ENCODE assay signal across 8 cellular contexts in the genomic region with DNA sequence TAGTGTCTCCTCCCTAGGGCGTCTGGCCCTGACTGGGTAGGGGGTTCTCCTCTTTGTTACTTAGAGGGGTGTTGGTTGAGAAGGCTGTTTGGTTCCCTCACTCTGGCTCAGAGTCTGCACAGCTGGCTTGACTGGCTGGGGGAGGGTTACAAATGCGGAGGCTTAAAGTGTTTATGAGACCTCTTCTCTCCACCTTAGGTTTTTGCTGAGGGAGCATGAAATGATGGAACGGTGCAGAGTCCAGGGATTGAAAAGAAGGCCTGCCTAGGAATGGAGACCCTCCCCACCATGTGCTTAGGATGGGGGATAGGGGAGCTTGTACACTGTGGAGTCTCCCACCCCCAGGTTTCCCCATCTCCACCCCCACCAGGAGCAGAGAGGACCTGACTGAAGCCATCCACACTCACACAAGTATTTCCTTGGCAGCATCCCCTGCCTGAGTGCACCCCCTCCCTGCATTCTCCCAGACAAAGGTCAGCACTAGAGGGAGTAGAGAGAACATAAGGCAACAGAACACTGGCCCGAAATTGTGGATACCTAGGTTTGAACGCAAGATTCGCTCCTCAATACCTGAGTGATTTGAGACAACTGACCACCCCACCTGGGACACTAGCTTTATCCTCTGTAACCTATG. TPM values are rescaled to one million over a fixed set of nuclear protein-coding genes. Genes with fewer than 3 reads are reported as not detected.
DNase-seq lines count a peak whose midpoint lies in the region; ATAC-seq and TF ChIP-seq lines count a peak whose summit lies in the region.

No MANE protein-coding gene starts in this region.

- peaks cover 0 to 48% (median 24%) of the 10 kb centered on the region in 4 donors for H3K4me1 Mint-ChIP-seq in CD4-positive, CD25-positive, alpha-beta regulatory T cell

- TF ChIP-seq CTCF in OCI-LY7 (conservative IDR thresholded peaks at IDR 0.05; ENCODE audit: low read length) (no peak), esophagus muscularis mucosa (IDR thresholded peaks at IDR 0.05) (peak in 2 of 3 experiments; percentile 28 to 30)

- DNase-seq in CD4-positive, CD25-positive, alpha-beta regulatory T cell = no peak
- DNase-seq in OCI-LY7 (ENCODE audit: low spot score) (no peak), esophagus muscularis mucosa (ENCODE audit: extremely low spot score) (no peak), NCI-H2029 treated with DMSO at 0.1 percent for 48 hours (lab: John Stamatoyannopoulos, UW) (no peak), A172 (ENCODE audit: low spot score) (no peak), H4 (ENCODE audit: low spot score) (no peak)

- WGBS in esophagus muscularis mucosa = 27% methylated on average over 5 of the region's 6 CpGs

- H3K9me3 Mint-ChIP-seq in CD4-positive, CD25-positive, alpha-beta regulatory T cell = no peaks in the 10 kb centered on the region

- TF ChIP-seq EP300 in esophagus muscularis mucosa (IDR thresholded peaks at IDR 0.05) = no peak

- CTCF ChIA-PET in OCI-LY7 (lab: Charles Lee; ENCODE audit: unreplicated experiment) = no interaction called here

- peaks cover 42% of the 10 kb centered on the region for H3K4me1 ChIP-seq in CD4-positive, CD25-positive, alpha-beta regulatory T cell (ENCODE audit: control insufficient read depth, insufficient read depth, low read length, poor library complexity, severe bottlenecking)
- peaks cover 34% of the 10 kb centered on the region for H3K4me1 ChIP-seq in OCI-LY7 (ENCODE audit: insufficient read depth, low read length, poor library complexity, severe bottlenecking)
- peaks cover 40 to 49% (median 47%) of the 10 kb centered on the region in 4 donors for H3K4me1 ChIP-seq in esophagus muscularis mucosa
- peaks cover 39% of the 10 kb centered on the region for H3K4me1 ChIP-seq in neuron (ENCODE audit: insufficient read depth, low read length)

- intact Hi-C loops in OCI-LY7 (cut with micrococcal nuclease; ENCODE audit: unreplicated experiment) (no loop called here), esophagus muscularis mucosa (cut with DNase I) (no loop called here)

- no peak for TF ChIP-seq POLR2A in esophagus muscularis mucosa (IDR thresholded peaks at IDR 0.05; ENCODE audit: low read depth)

- peak overlapping the region in 2 of 3 donors; percentile 89 to 96 for H3K27ac Mint-ChIP-seq in CD4-positive, CD25-positive, alpha-beta regulatory T cell

- H2AFZ ChIP-seq in OCI-LY7 (ENCODE audit: low read length) (peak overlapping the region; percentile 63; the same call in 1 of the 2 replicates), neuron (ENCODE audit: low read depth, low read length) (no peak overlapping the region)

- H3K9me2 ChIP-seq in OCI-LY7 (ENCODE audit: insufficient read depth, low read length) = no peaks in the 10 kb centered on the region

- H3K36me3 ChIP-seq in CD4-positive, CD25-positive, alpha-beta regulatory T cell (ENCODE audit: control insufficient read depth, insufficient read depth, low read length) = no peaks in the 10 kb centered on the region
- H3K36me3 ChIP-seq in OCI-LY7 (ENCODE audit: insufficient read depth, low read length) (no peaks in the 10 kb centered on the region), esophagus muscularis mucosa (no peaks in the 10 kb centered on the region), neuron (ENCODE audit: insufficient read depth, low read length) (no peaks in the 10 kb centered on the region)

- no peaks in the 10 kb centered on the region for H3K27me3 Mint-ChIP-seq in CD4-positive, CD25-positive, alpha-beta regulatory T cell

- no peaks in the 10 kb centered on the region for H4K20me1 ChIP-seq in OCI-LY7 (ENCODE audit: insufficient read depth, low read length)

- POLR2A ChIA-PET in OCI-LY7 (lab: Charles Lee) = interaction anchor here (0.5 to 1.7 kb wide), 4 partner anchors 10 to 274 kb away, joined by 3 to 11 read pairs (median 5); partner anchors contain the start of gene NFKB2

- no peak overlapping the region for H3K4me3 ChIP-seq in CD4-positive, CD25-positive, alpha-beta regulatory T cell (ENCODE audit: low read depth, low read length)
- H3K4me3 ChIP-seq in OCI-LY7 (ENCODE audit: low read depth, low read length, poor library complexity, severe bottlenecking) (peak overlapping the region; percentile 87), esophagus muscularis mucosa (peak overlapping the region; percentile 71 to 99 (median 87)), neuron (ENCODE audit: low read length) (peak overlapping the region; percentile 61)

- no peaks in the 10 kb centered on the region for H3K27me3 ChIP-seq in CD4-positive, CD25-positive, alpha-beta regulatory T cell (ENCODE audit: control insufficient read depth, insufficient read depth, low read length)
- H3K27me3 ChIP-seq in esophagus muscularis mucosa = no peaks in the 10 kb centered on the region
- H3K27me3 ChIP-seq in neuron (ENCODE audit: insufficient read depth, low read length) = no peaks in the 10 kb centered on the region

- H3K4me2 ChIP-seq in OCI-LY7 (ENCODE audit: low read length) = peak overlapping the region; percentile 79

- no peaks in the 10 kb centered on the region for H3K36me3 Mint-ChIP-seq in CD4-positive, CD25-positive, alpha-beta regulatory T cell

- peak overlapping the region; percentile 91 for H3K27ac ChIP-seq in CD4-positive, CD25-positive, alpha-beta regulatory T cell (ENCODE audit: insufficient read depth, low read length, poor library complexity, severe bottlenecking)
- peak overlapping the region; percentile 80 for H3K27ac ChIP-seq in OCI-LY7 (ENCODE audit: low read depth, low read length, poor library complexity, severe bottlenecking)
- H3K27ac ChIP-seq in esophagus muscularis mucosa (replicated peaks in 1 of 4) = peak overlapping the region; percentile 99

- H3K4me3 Mint-ChIP-seq in CD4-positive, CD25-positive, alpha-beta regulatory T cell = peak overlapping the region; percentile 66 to 93 (median 90)

- no peaks in the 10 kb centered on the region for H3K9me3 ChIP-seq in CD4-positive, CD25-positive, alpha-beta regulatory T cell (ENCODE audit: control insufficient read depth in 2 of 2, low read length in 2 of 2)
- H3K9me3 ChIP-seq in OCI-LY7 (ENCODE audit: low read length) (no peaks in the 10 kb centered on the region), esophagus muscularis mucosa (no peaks in the 10 kb centered on the region), neuron (ENCODE audit: low read length) (no peaks in the 10 kb centered on the region)

- no peak for ATAC-seq in CD4-positive, CD25-positive, alpha-beta regulatory T cell (ENCODE audit: low read depth in 2 of 2)
- no peak for ATAC-seq in GM18870 (IDR thresholded peaks at IDR 0.05; ENCODE audit: unreplicated experiment)

- no TSS peak for BruUV-seq in OCI-LY7 (replicated peaks; lab: Mats Ljungman, UMichigan)

- peaks cover 30% of the 10 kb centered on the region for H3K79me2 ChIP-seq in OCI-LY7 (ENCODE audit: insufficient read depth, low read depth, low read length)

RNA-seq across cellular contexts. Expression of gene LDB1, which starts 1.7 kb away (rescaled TPM):
- 120 TPM for total RNA-seq in CD4-positive, CD25-positive, alpha-beta regulatory T cell
- 10 to 100 TPM; 18.1 to 30.5 (median 27.1) TPM for polyA plus RNA-seq in CD4-positive, CD25-positive, alpha-beta regulatory T cell
- 50.8 and 58.6 TPM in 2 replicates for total RNA-seq in OCI-LY7 (2014; rRNA removed; shearing (Covaris generic))
- 60.9 and 64.8 TPM in 2 replicates for total RNA-seq in OCI-LY7 (2022)
- total RNA-seq in esophagus muscularis mucosa = 10 to 100 TPM; 59.4 to 79.7 (median 65.6) TPM
- total RNA-seq in A172 (2014; rRNA removed; shearing (Covaris generic)) = 27.3 and 29.0 TPM in 2 replicates
- 16.8 and 31.3 TPM in 2 replicates for total RNA-seq in H4 (2014; rRNA removed; shearing (Covaris generic))

RNA-seq across cellular contexts. Expression of gene PPRC1, which starts 11.0 kb away (rescaled TPM):
- total RNA-seq in CD4-positive, CD25-positive, alpha-beta regulatory T cell = 35.3 TPM
- polyA plus RNA-seq in CD4-positive, CD25-positive, alpha-beta regulatory T cell = 10 to 100 TPM in 2 of 4 donors, 1 to 10 TPM in 2; 6.6 to 13.0 (median 8.7) TPM
- total RNA-seq in OCI-LY7 (2014; rRNA removed; shearing (Covaris generic)) = 29.8 and 47.1 TPM in 2 replicates
- total RNA-seq in OCI-LY7 (2022) (70.0 and 77.2 TPM in 2 replicates), esophagus muscularis mucosa (10 to 100 TPM; 10.8 to 49.5 (median 20.9) TPM)
- total RNA-seq in A172 (2014; rRNA removed; shearing (Covaris generic)) = 26.0 and 28.9 TPM in 2 replicates
- total RNA-seq in H4 (2014; rRNA removed; shearing (Covaris generic)) = 12.8 and 14.7 TPM in 2 replicates

RNA-seq across cellular contexts. Expression of gene NOLC1, which starts 30.3 kb away (rescaled TPM):
- 35.6 TPM for total RNA-seq in CD4-positive, CD25-positive, alpha-beta regulatory T cell
- 10 to 100 TPM; 29.5 to 46.5 (median 42.1) TPM for polyA plus RNA-seq in CD4-positive, CD25-positive, alpha-beta regulatory T cell
- total RNA-seq in OCI-LY7 (2014; rRNA removed; shearing (Covaris generic)) = 93.5 and 120 TPM in 2 replicates
- total RNA-seq in OCI-LY7 (2022) (131 and 152 TPM in 2 replicates), esophagus muscularis mucosa (10 to 100 TPM; 28.7 to 83.8 (median 48.5) TPM)
- 77.2 and 87.7 TPM in 2 replicates for total RNA-seq in A172 (2014; rRNA removed; shearing (Covaris generic))
- 55.3 and 72.3 TPM in 2 replicates for total RNA-seq in H4 (2014; rRNA removed; shearing (Covaris generic))

RNA-seq across cellular contexts. Expression of gene HPS6, which starts 56.7 kb away (rescaled TPM):
- total RNA-seq in CD4-positive, CD25-positive, alpha-beta regulatory T cell = 15.8 TPM
- polyA plus RNA-seq in CD4-positive, CD25-positive, alpha-beta regulatory T cell = 10 to 100 TPM; 27.2 to 36.2 (median 29.2) TPM
- total RNA-seq in OCI-LY7 (2014; rRNA removed; shearing (Covaris generic)) = 23.8 and 28.2 TPM in 2 replicates
- total RNA-seq in OCI-LY7 (2022) = 19.2 and 21.7 TPM in 2 replicates
- total RNA-seq in esophagus muscularis mucosa = 10 to 100 TPM; 21.2 to 40.0 (median 28.2) TPM
- 39.7 and 49.6 TPM in 2 replicates for total RNA-seq in A172 (2014; rRNA removed; shearing (Covaris generic))
- 6.3 and 16.8 TPM in 2 replicates for total RNA-seq in H4 (2014; rRNA removed; shearing (Covaris generic))
